8 cellular contexts compared by ENCODE assay signal in genomic region chr3:16319307-16319706, GRCh38. TPM values are rescaled to one million over a fixed set of nuclear protein-coding genes. Genes with fewer than 3 reads are reported as not detected.
DNase-seq lines count a peak whose midpoint lies in the region; ATAC-seq and TF ChIP-seq lines count a peak whose summit lies in the region.

No MANE protein-coding gene starts in this region.

- no CpG with 5 or more reads among the region's 4 CpGs for WGBS in mesendoderm (ENCODE audit: extremely low coverage, insufficient coverage, low lambda C conversion rate)
- WGBS in transverse colon (ENCODE audit: low coverage in 1 of 2), 2 donors, result 69 to 83% methylated on average over 1 to 4 of the region's 4 CpGs

- no peak overlapping the region for H3K18ac ChIP-seq in mesendoderm (ENCODE audit: low read length)

- H3K4me3 ChIP-seq in mesendoderm (ENCODE audit: low read length) (no peak overlapping the region), transverse colon (no peak overlapping the region)

- no peak overlapping the region for H2AK5ac ChIP-seq in mesendoderm (ENCODE audit: low read length)

- in situ Hi-C loops in G401 (cut with HindIII; ENCODE audit: low sequenced_read_pairs) (no loop called here), transverse colon (cut with MboI; ENCODE audit: low pct_ligation_motif_present in 1 of 4, low pct_unique_long_range_greater_than_20kb in 1 of 4, low sequenced_read_pairs in 3 of 4) (no loop called here)

- H3K36me3 ChIP-seq in mesendoderm (ENCODE audit: control insufficient read depth, insufficient read depth, low read length) (no peaks in the 10 kb centered on the region), transverse colon (peaks cover 0 to 10% (median 0%) of the 10 kb centered on the region in 4 donors)

- peak in 3 of 5 experiments; percentile 13 to 19 (median 17) for TF ChIP-seq CTCF in transverse colon (IDR thresholded peaks at IDR 0.05)

- no peaks in the 10 kb centered on the region for H3K27me3 Mint-ChIP-seq in activated T-helper 2 cell treated with anti-CD3 and anti-CD28 coated beads, Interferon-gamma antibody, Interleukin-2, Interleukin-4, amounts not matched to agents 10 μg/mL and 5 μg/mL and 100 μg/mL, durations not matched to agents 14 hours and 24 hours and 36 hours (ENCODE audit: low read depth)

- no peaks in the 10 kb centered on the region for H3K27me3 ChIP-seq in mesendoderm (ENCODE audit: insufficient read depth, low read length, poor library complexity)
- H3K27me3 ChIP-seq in transverse colon, result no peaks in the 10 kb centered on the region

- H3K4ac ChIP-seq in mesendoderm (ENCODE audit: low read depth, low read length), result no peak overlapping the region

- H3K4me3 Mint-ChIP-seq in activated T-helper 2 cell treated with anti-CD3 and anti-CD28 coated beads, Interferon-gamma antibody, Interleukin-2, Interleukin-4, amounts not matched to agents 10 μg/mL and 5 μg/mL and 100 μg/mL, durations not matched to agents 14 hours and 24 hours and 36 hours (ENCODE audit: low read depth), result no peak overlapping the region

- H3K9ac ChIP-seq in mesendoderm (ENCODE audit: low read length), result no peak overlapping the region

- no peak for TF ChIP-seq EP300 in transverse colon (IDR thresholded peaks at IDR 0.05; ENCODE audit: low read depth)

- H3K9me3 Mint-ChIP-seq in activated T-helper 2 cell treated with anti-CD3 and anti-CD28 coated beads, Interferon-gamma antibody, Interleukin-2, Interleukin-4, amounts not matched to agents 10 μg/mL and 5 μg/mL and 100 μg/mL, durations not matched to agents 14 hours and 24 hours and 36 hours, result no peaks in the 10 kb centered on the region

- no peak for TF ChIP-seq POLR2A in transverse colon (IDR thresholded peaks at IDR 0.05)

- H3K4me2 ChIP-seq in mesendoderm (ENCODE audit: low read length), result no peak overlapping the region

- peak overlapping the region; percentile 67 for H3K27ac Mint-ChIP-seq in activated T-helper 2 cell treated with anti-CD3 and anti-CD28 coated beads, Interferon-gamma antibody, Interleukin-2, Interleukin-4, amounts not matched to agents 10 μg/mL and 5 μg/mL and 100 μg/mL, durations not matched to agents 14 hours and 24 hours and 36 hours

- H3K23ac ChIP-seq in mesendoderm (ENCODE audit: low read length), result no peak overlapping the region

- no peak overlapping the region for H4K5ac ChIP-seq in mesendoderm (ENCODE audit: low read length)

- H3K9me3 ChIP-seq in transverse colon, result no peaks in the 10 kb centered on the region

- H4K8ac ChIP-seq in mesendoderm (ENCODE audit: low read depth, low read length), result no peak overlapping the region

- H3K4me1 Mint-ChIP-seq in activated T-helper 2 cell treated with anti-CD3 and anti-CD28 coated beads, Interferon-gamma antibody, Interleukin-2, Interleukin-4, amounts not matched to agents 10 μg/mL and 5 μg/mL and 100 μg/mL, durations not matched to agents 14 hours and 24 hours and 36 hours (ENCODE audit: low read depth), result peaks cover 49% of the 10 kb centered on the region

- H2BK15ac ChIP-seq in mesendoderm (replicated peaks; ENCODE audit: low read depth), result no peak overlapping the region

- DNase-seq in G401 (ENCODE audit: low spot score) (peak; percentile 17), OCI-M1 (lab: John Stamatoyannopoulos, UW) (peak; percentile 77), mesendoderm (peak; percentile 55), transverse colon (no peak), MV-4-11 (lab: John Stamatoyannopoulos, UW) (no peak), cerebellar cortex (ENCODE audit: low spot score) (no peak)
- DNase-seq in activated T-helper 2 cell treated with anti-CD3 and anti-CD28 coated beads, Interferon-gamma antibody, Interleukin-2, Interleukin-4, amounts not matched to agents 10 μg/mL and 5 μg/mL and 100 μg/mL, durations not matched to agents 14 hours and 24 hours and 36 hours (ENCODE audit: low spot score), result peak; percentile 72

- H3K79me1 ChIP-seq in mesendoderm (ENCODE audit: low read length), result no peaks in the 10 kb centered on the region

- H3K56ac ChIP-seq in mesendoderm (ENCODE audit: low read length), result no peak overlapping the region

- ATAC-seq in GM18502 (IDR thresholded peaks at IDR 0.05; ENCODE audit: poor library complexity, unreplicated experiment), result no peak

- no peaks in the 10 kb centered on the region for H3K79me2 ChIP-seq in mesendoderm (ENCODE audit: control insufficient read depth, insufficient read depth, low read length)

- H2BK120ac ChIP-seq in mesendoderm (ENCODE audit: low read depth, low read length), result no peak overlapping the region

- H3K4me1 ChIP-seq in mesendoderm (ENCODE audit: control insufficient read depth, low read depth, low read length), result no peaks in the 10 kb centered on the region
- peaks cover 0 to 5% (median 2%) of the 10 kb centered on the region in 4 donors for H3K4me1 ChIP-seq in transverse colon

- no peak overlapping the region for H2BK5ac ChIP-seq in mesendoderm (ENCODE audit: low read length)

- H3K27ac ChIP-seq in mesendoderm (ENCODE audit: low read depth, low read length) (no peak overlapping the region), transverse colon (peak overlapping the region in 3 of 4 donors; percentile 36 to 63 (median 43))

- intact Hi-C loops in activated T-helper 2 cell treated with anti-CD3 and anti-CD28 coated beads, Interferon-gamma antibody, Interleukin-2, Interleukin-4, amounts not matched to agents 10 μg/mL and 5 μg/mL and 100 μg/mL, durations not matched to agents 14 hours and 24 hours and 36 hours (cut with micrococcal nuclease), result loop anchor here (1.0 kb wide), 4 partner anchors 10 to 231 kb away; no protein-coding TSS in a partner anchor
- intact Hi-C loops in transverse colon (cut with DNase I; ENCODE audit: low total_unique reads), result no loop called here

- peaks cover 86% of the 10 kb centered on the region for H3K36me3 Mint-ChIP-seq in activated T-helper 2 cell treated with anti-CD3 and anti-CD28 coated beads, Interferon-gamma antibody, Interleukin-2, Interleukin-4, amounts not matched to agents 10 μg/mL and 5 μg/mL and 100 μg/mL, durations not matched to agents 14 hours and 24 hours and 36 hours (ENCODE audit: low read depth)

RNA-seq across cellular contexts. Expression of gene OXNAD1, which starts 54.3 kb away (rescaled TPM):
- total RNA-seq in G401 (2014; rRNA removed; shearing (Covaris generic)), result 10.8 and 14.8 TPM in 2 replicates
- total RNA-seq in activated T-helper 2 cell treated with anti-CD3 and anti-CD28 coated beads, Interferon-gamma antibody, Interleukin-2, Interleukin-4, amounts not matched to agents 10 μg/mL and 5 μg/mL and 100 μg/mL, durations not matched to agents 14 hours and 24 hours and 36 hours, result 18.7 and 20.5 TPM in 2 replicates
- 13.8 TPM for polyA plus RNA-seq in mesendoderm (2013, experiment 1 of 2)
- polyA plus RNA-seq in mesendoderm (2013, experiment 2 of 2), result 13.2 TPM
- total RNA-seq in transverse colon, result 10 to 100 TPM; 20.6 to 91.1 (median 40.0) TPM

RNA-seq across cellular contexts. Expression of gene DPH3, which starts 54.6 kb away (rescaled TPM):
- total RNA-seq in G401 (2014; rRNA removed; shearing (Covaris generic)), result 14.2 and 16.5 TPM in 2 replicates
- total RNA-seq in activated T-helper 2 cell treated with anti-CD3 and anti-CD28 coated beads, Interferon-gamma antibody, Interleukin-2, Interleukin-4, amounts not matched to agents 10 μg/mL and 5 μg/mL and 100 μg/mL, durations not matched to agents 14 hours and 24 hours and 36 hours, result 22.7 and 23.1 TPM in 2 replicates
- 34.8 TPM for polyA plus RNA-seq in mesendoderm (2013, experiment 1 of 2)
- polyA plus RNA-seq in mesendoderm (2013, experiment 2 of 2), result 35.0 TPM
- total RNA-seq in transverse colon, result 10 to 100 TPM in 3 of 4 donors, 1 to 10 TPM in 1; 5.0 to 22.4 (median 12.4) TPM

Comparison
In these comparisons a context has a peak if more than half of its experiments do, and no peak if none do; other contexts are left out.
1. DNase-seq: peak in G401 (single experiment), OCI-M1 (single experiment), activated T-helper 2 cell treated with anti-CD3 and anti-CD28 coated beads, Interferon-gamma antibody, Interleukin-2, Interleukin-4, amounts not matched to agents 10 μg/mL and 5 μg/mL and 100 μg/mL, durations not matched to agents 14 hours and 24 hours and 36 hours (single experiment) and mesendoderm (single experiment); none in transverse colon (single experiment), MV-4-11 (single experiment) and cerebellar cortex (single experiment).